Comparison of ENCODE assay signal across 18 cellular contexts in genomic region chr5:68587181-68587580, GRCh38.
DNase-seq lines count a peak whose midpoint lies in the region; ATAC-seq and TF ChIP-seq lines count a peak whose summit lies in the region.
"Had no signal": no experiment of that assay in that cellular context is flagged by ENCODE, and none has a peak within 500 bp of the region (broad histone marks: within the 10 kb centered on the region; RNA-seq: fewer than 3 reads in every experiment).

No MANE protein-coding gene starts in this region.

- H3K36me3 Mint-ChIP-seq in HFFc6 (ENCODE audit: low read depth), result no peaks in the 10 kb centered on the region

- H3K4me3 ChIP-seq in DOHH2 (ENCODE audit: low read length) (no peak overlapping the region), fibroblast of villous mesenchyme (ENCODE audit: low read depth, low read length) (no peak overlapping the region)
- H3K4me3 ChIP-seq: HAP-1, K562, SJCRH30 had no signal

- no peaks in the 10 kb centered on the region for H3K36me3 ChIP-seq in DOHH2 (ENCODE audit: control insufficient read depth, low read length)
- H3K36me3 ChIP-seq: BE2C, HAP-1, SJCRH30 had no signal

- H3K9me2 ChIP-seq in DOHH2 (replicated peaks; ENCODE audit: control insufficient read depth, low read length), result no peaks in the 10 kb centered on the region

- H3K4me2 ChIP-seq in DOHH2 (ENCODE audit: low read length), result 0 out of 2 replicates have a peak overlapping the region, but pooled peaks have one; percentile 5

- H3K9me3 Mint-ChIP-seq in HFFc6, result no peaks in the 10 kb centered on the region; the same call in 1 of the 2 replicates

- H3K4me1 Mint-ChIP-seq in HFFc6 (ENCODE audit: low read depth), result peaks cover 15% of the 10 kb centered on the region
- H3K4me1 Mint-ChIP-seq: T-helper 17 cell had no signal

- peaks cover 11% of the 10 kb centered on the region for H3K4me1 ChIP-seq in DOHH2 (ENCODE audit: control insufficient read depth, low read length)
- H3K4me1 ChIP-seq: Caco-2, HAP-1, SJCRH30 had no signal

- no peak overlapping the region for H3K4me3 Mint-ChIP-seq in HFFc6
- H3K4me3 Mint-ChIP-seq: CD4-positive, alpha-beta T cell; T-helper 17 cell had no signal

- peak; percentile 70 for DNase-seq in HFFc6
- DNase-seq in fibroblast of villous mesenchyme (ENCODE audit: low read depth), result peak; percentile 6
- DNase-seq in left lobe of liver (ENCODE audit: low spot score), result no peak
- no peak for DNase-seq in NCI-H774 (lab: John Stamatoyannopoulos, UW)
- no peak for DNase-seq in OCI-M2 (lab: John Stamatoyannopoulos, UW; ENCODE audit: unreplicated experiment)
- DNase-seq: BE2C; Caco-2; CD4-positive, alpha-beta T cell; NCI-H187; NCI-H2107; NCI-H510A; NCI-H82; SJCRH30; T-helper 17 cell had no signal

- H3K27me3 Mint-ChIP-seq in HFFc6 (ENCODE audit: insufficient read depth), result no peaks in the 10 kb centered on the region

- TF ChIP-seq CTCF in DOHH2 (IDR thresholded peaks at IDR 0.05; ENCODE audit: low read depth, low read length, poor library complexity, severe bottlenecking), result no peak
- TF ChIP-seq CTCF in HFFc6 (IDR thresholded peaks at IDR 0.05), result no peak
- TF ChIP-seq CTCF in fibroblast of villous mesenchyme (IDR thresholded peaks at IDR 0.05; ENCODE audit: insufficient read depth, low read depth, low read length), result no peak

- H4K20me1 ChIP-seq in DOHH2 (ENCODE audit: control insufficient read depth, insufficient read depth, low read depth, low read length), result no peaks in the 10 kb centered on the region

- no peak overlapping the region for H3K27ac Mint-ChIP-seq in HFFc6
- H3K27ac Mint-ChIP-seq: CD4-positive, alpha-beta T cell; T-helper 17 cell had no signal

- no peaks in the 10 kb centered on the region for H3K79me2 ChIP-seq in DOHH2 (ENCODE audit: control insufficient read depth, low read length)

- no peaks in the 10 kb centered on the region for H3K27me3 ChIP-seq in DOHH2 (ENCODE audit: control insufficient read depth, low read length)
- H3K27me3 ChIP-seq: BE2C, SJCRH30 had no signal

- no peak for ATAC-seq in HG03442 (IDR thresholded peaks at IDR 0.05; ENCODE audit: unreplicated experiment)
- ATAC-seq in left lobe of liver, result no peak
- ATAC-seq: K562, T-helper 17 cell had no signal

- H3F3A ChIP-seq in DOHH2 (ENCODE audit: control insufficient read depth, insufficient read depth), result no peaks in the 10 kb centered on the region

- H3K9me3 ChIP-seq in DOHH2 (ENCODE audit: control insufficient read depth, insufficient read depth, low read length), result no peaks in the 10 kb centered on the region
- H3K9me3 ChIP-seq: BE2C, HAP-1, SJCRH30 had no signal

- no peak overlapping the region for H3K27ac ChIP-seq in DOHH2 (ENCODE audit: low read depth, low read length)
- H3K27ac ChIP-seq: SJCRH30 had no signal

Comparison
In these comparisons a context has a peak if more than half of its experiments do, and no peak if none do; other contexts are left out.
1. DNase-seq: peak in HFFc6 (single experiment) and fibroblast of villous mesenchyme (single experiment); none in left lobe of liver (single experiment), NCI-H774 (single experiment) and OCI-M2 (single experiment).